ENCODE assay signal across 8 cellular contexts in genomic region chr13:111006508-111007031, GRCh38.
A peak's percentile ranks its signal among the peaks of the same experiment; 100 is the strongest.
DNase-seq lines count a peak whose midpoint lies in the region; ATAC-seq and TF ChIP-seq lines count a peak whose summit lies in the region.

No MANE protein-coding gene starts in this region.

- no peak overlapping the region for H2AK5ac ChIP-seq in mesendoderm (ENCODE audit: low read length)

- H3K23ac ChIP-seq in mesendoderm (ENCODE audit: low read length) = no peak overlapping the region

- TF ChIP-seq POLR2A in thyroid gland (IDR thresholded peaks at IDR 0.05) = no peak

- H3K36me3 ChIP-seq in endodermal cell (ENCODE audit: control insufficient read depth, insufficient read depth, low read length) (no peaks in the 10 kb centered on the region), mesendoderm (ENCODE audit: control insufficient read depth, insufficient read depth, low read length) (no peaks in the 10 kb centered on the region), thyroid gland (no peaks in the 10 kb centered on the region)

- peaks cover 3% of the 10 kb centered on the region for H3K27me3 Mint-ChIP-seq in endodermal cell (ENCODE audit: insufficient read depth)

- H4K8ac ChIP-seq in mesendoderm (ENCODE audit: low read depth, low read length) = no peak overlapping the region

- peak; percentile 66 for DNase-seq in M059J (ENCODE audit: low read depth)
- peak; percentile 63 for DNase-seq in endodermal cell
- peak; percentile 61 for DNase-seq in mesendoderm
- peak; percentile 63 to 67 for DNase-seq in thyroid gland
- no peak for DNase-seq in SIG-M5 treated with dmso at 0.1 percent for 504 hours (lab: John Stamatoyannopoulos, UW; ENCODE audit: unreplicated experiment)
- DNase-seq in HuH-7.5 (ENCODE audit: low spot score) = no peak

- H2BK120ac ChIP-seq in mesendoderm (ENCODE audit: low read depth, low read length) = no peak overlapping the region

- H3K4me3 Mint-ChIP-seq in endodermal cell = no peak overlapping the region

- H2BK5ac ChIP-seq in mesendoderm (ENCODE audit: low read length) = no peak overlapping the region

- H3K36me3 Mint-ChIP-seq in endodermal cell (ENCODE audit: low read depth) = no peaks in the 10 kb centered on the region

- no peaks in the 10 kb centered on the region for H3K79me2 ChIP-seq in mesendoderm (ENCODE audit: control insufficient read depth, insufficient read depth, low read length)

- H3K4me1 ChIP-seq in endodermal cell (ENCODE audit: control insufficient read depth, insufficient read depth, low read length) = no peaks in the 10 kb centered on the region
- H3K4me1 ChIP-seq in mesendoderm (ENCODE audit: control insufficient read depth, low read depth, low read length) = no peaks in the 10 kb centered on the region
- peaks cover 0 to 11% of the 10 kb centered on the region in 2 donors for H3K4me1 ChIP-seq in thyroid gland

- H3K9me3 Mint-ChIP-seq in endodermal cell = no peaks in the 10 kb centered on the region

- H3K4me3 ChIP-seq in endodermal cell (ENCODE audit: low read length) (no peak overlapping the region), mesendoderm (ENCODE audit: low read length) (no peak overlapping the region), thyroid gland (replicated peaks in 1 of 3) (no peak overlapping the region)

- H3K27ac Mint-ChIP-seq in endodermal cell = no peak overlapping the region

- H3K4ac ChIP-seq in mesendoderm (ENCODE audit: low read depth, low read length) = no peak overlapping the region

- H3K9ac ChIP-seq in endodermal cell (ENCODE audit: extremely low read depth, low read length, poor library complexity, severe bottlenecking) (no peak overlapping the region), mesendoderm (ENCODE audit: low read length) (no peak overlapping the region)

- TF ChIP-seq CTCF in endodermal cell (conservative IDR thresholded peaks at IDR 0.05) = no peak
- TF ChIP-seq CTCF in thyroid gland (IDR thresholded peaks at IDR 0.05) = no peak

- H3K79me1 ChIP-seq in mesendoderm (ENCODE audit: low read length) = no peaks in the 10 kb centered on the region

- H3K4me1 Mint-ChIP-seq in endodermal cell = peaks cover 8% of the 10 kb centered on the region

- H3K18ac ChIP-seq in mesendoderm (ENCODE audit: low read length) = no peak overlapping the region

- H3K9me3 ChIP-seq in endodermal cell (ENCODE audit: control insufficient read depth, low read length) (no peaks in the 10 kb centered on the region), thyroid gland (no peaks in the 10 kb centered on the region)

- H3K4me2 ChIP-seq in mesendoderm (ENCODE audit: low read length) = no peak overlapping the region

- no peak overlapping the region for H4K5ac ChIP-seq in mesendoderm (ENCODE audit: low read length)

- no peak overlapping the region for H3K56ac ChIP-seq in mesendoderm (ENCODE audit: low read length)

- no peak overlapping the region for H2BK15ac ChIP-seq in mesendoderm (replicated peaks; ENCODE audit: low read depth)

- ATAC-seq in HG03565 (IDR thresholded peaks at IDR 0.05; ENCODE audit: unreplicated experiment) (no peak), GM18868 (IDR thresholded peaks at IDR 0.05; ENCODE audit: unreplicated experiment) (no peak)

- intact Hi-C loops in thyroid gland (cut with DNase I) = no loop called here

- WGBS in endodermal cell (ENCODE audit: insufficient coverage in 1 of 2, insufficient read length in 1 of 2), 2 experiments = 72 to 74% methylated on average over 7 to 13 of the region's 13 CpGs
- WGBS in mesendoderm (ENCODE audit: extremely low coverage, insufficient coverage, low lambda C conversion rate) = no CpG with 5 or more reads among the region's 13 CpGs
- WGBS in thyroid gland, 2 donors = 37 to 45% methylated on average over 13 of the region's 13 CpGs

- H3K27me3 ChIP-seq in endodermal cell (ENCODE audit: control insufficient read depth, insufficient read depth, low read length, poor library complexity, severe bottlenecking) (no peaks in the 10 kb centered on the region), mesendoderm (ENCODE audit: insufficient read depth, low read length, poor library complexity) (no peaks in the 10 kb centered on the region), thyroid gland (no peaks in the 10 kb centered on the region)

- H3K27ac ChIP-seq in endodermal cell (ENCODE audit: low read depth, low read length) (no peak overlapping the region), mesendoderm (ENCODE audit: low read depth, low read length) (no peak overlapping the region), thyroid gland (peak overlapping the region; percentile 43 to 81 (median 72))

Comparison
In these comparisons a context has a peak if more than half of its experiments do, and no peak if none do; other contexts are left out.
1. DNase-seq: peak in M059J (single experiment), endodermal cell (single experiment), mesendoderm (single experiment) and thyroid gland (2 of 2); none in SIG-M5 treated with dmso at 0.1 percent for 504 hours (single experiment) and HuH-7.5 (single experiment).
2. H3K27ac ChIP-seq: peak in thyroid gland (3 of 3); none in endodermal cell (single experiment) and mesendoderm (single experiment).